Comparison of ENCODE assay signal across 29 cellular contexts in genomic region chr2:168460561-168460960, GRCh38. TPM values are rescaled to one million over a fixed set of nuclear protein-coding genes. Genes with fewer than 3 reads are reported as not detected.
DNase-seq lines count a peak whose midpoint lies in the region; ATAC-seq, FAIRE-seq and TF ChIP-seq lines count a peak whose summit lies in the region.
"Had no signal": no experiment of that assay in that cellular context is flagged by ENCODE, and none has a peak within 500 bp of the region (broad histone marks: within the 10 kb centered on the region; RNA-seq: fewer than 3 reads in every experiment).

No MANE protein-coding gene starts in this region.

- no peak for DNase-seq in activated T-cell treated with anti-CD3 and anti-CD28 coated beads, Interleukin-2, amount 50 U/mL, for 72 hours
- no peak for DNase-seq in activated T-cell treated with anti-CD3 and anti-CD28 coated beads, Interleukin-2, amount 50 U/mL, for 24 hours
- DNase-seq in glutamatergic neuron: no peak
- DNase-seq in trophoblast cell: no peak
- DNase-seq in tibial nerve (ENCODE audit: low spot score in 2 of 2): no peak
- DNase-seq in foreskin melanocyte: no peak
- no peak for DNase-seq in D721Med (ENCODE audit: insufficient read length, low spot score)
- DNase-seq: 8988T; activated CD4-positive, alpha-beta T cell treated with anti-CD3 and anti-CD28 coated beads for 48 hours; activated gamma-delta T cell; cerebellar nuclear complex; H9; hypothalamus; left cardiac atrium; mammary epithelial cell; NCI-H1930; NCI-H2171 treated with DMSO at 0.1 percent for 48 hours; NCI-H510A; nucleus accumbens; psoas muscle; SJCRH30; stimulated activated CD4-positive, alpha-beta T cell treated with anti-CD3 and anti-CD28 coated beads, Interleukin-4, amount 100 ng/mL, for 4 hours; T1000; upper lobe of left lung had no signal

- peak overlapping the region; percentile 8; the same call in 1 of the 2 replicates for H3K4me3 ChIP-seq in GM08714 (ENCODE audit: low read length)
- H3K4me3 ChIP-seq in trophoblast cell (ENCODE audit: low read depth, low read length): no peak overlapping the region
- H3K4me3 ChIP-seq in tibial nerve: no peak overlapping the region
- H3K4me3 ChIP-seq: gastroesophageal sphincter, psoas muscle, SJCRH30, upper lobe of left lung had no signal

- H3K36me3 ChIP-seq in trophoblast cell (ENCODE audit: control insufficient read depth in 1 of 2, insufficient read depth in 2 of 2, low read length in 2 of 2): no peaks in the 10 kb centered on the region
- H3K36me3 ChIP-seq in tibial nerve: no peaks in the 10 kb centered on the region
- H3K36me3 ChIP-seq: gastroesophageal sphincter, SJCRH30, upper lobe of left lung had no signal

- H3K4me2 ChIP-seq in trophoblast cell (ENCODE audit: low read length): no peak overlapping the region

- H3K9me3 ChIP-seq in trophoblast cell (ENCODE audit: insufficient read depth, low read depth, low read length): no peaks in the 10 kb centered on the region
- no peaks in the 10 kb centered on the region for H3K9me3 ChIP-seq in tibial nerve
- H3K9me3 ChIP-seq: gastroesophageal sphincter, psoas muscle, SJCRH30, upper lobe of left lung had no signal

- H2BK5ac ChIP-seq in trophoblast cell (ENCODE audit: low read depth, low read length, poor library complexity): no peak overlapping the region

- TF ChIP-seq POLR2A in tibial nerve (IDR thresholded peaks at IDR 0.05): no peak

- H3K4me1 Mint-ChIP-seq in activated T-cell treated with anti-CD3 and anti-CD28 coated beads, Interleukin-2, amount 50 U/mL, for 72 hours (ENCODE audit: low read depth): peaks cover 70% of the 10 kb centered on the region
- peaks cover 67% of the 10 kb centered on the region for H3K4me1 Mint-ChIP-seq in activated T-cell treated with anti-CD3 and anti-CD28 coated beads, Interleukin-2, amount 50 U/mL, for 24 hours (ENCODE audit: low read depth)
- H3K4me1 Mint-ChIP-seq in glutamatergic neuron (ENCODE audit: low read depth, unreplicated experiment): peaks cover 29% of the 10 kb centered on the region

- H2BK120ac ChIP-seq in trophoblast cell (ENCODE audit: insufficient read depth, low read length, poor library complexity): peak overlapping the region; percentile 27

- H2BK12ac ChIP-seq in trophoblast cell (ENCODE audit: low read length): peak overlapping the region; percentile 16

- no peak overlapping the region for H4K91ac ChIP-seq in trophoblast cell (ENCODE audit: low read depth, low read length)

- peaks cover under 1 to 5% of the 10 kb centered on the region in 2 experiments for H3K4me1 ChIP-seq in trophoblast cell (ENCODE audit: control insufficient read depth in 1 of 2, insufficient read depth in 2 of 2, low read length in 2 of 2)
- peaks cover 0 to 20% (median 11%) of the 10 kb centered on the region in 4 donors for H3K4me1 ChIP-seq in tibial nerve

- WGBS in trophoblast cell (ENCODE audit: extremely low coverage, insufficient coverage, insufficient read length): no CpG with 5 or more reads among the region's 2 CpGs
- WGBS in tibial nerve, 2 donors: 48 to 55% methylated on average over 2 of the region's 2 CpGs

- H2AK5ac ChIP-seq in trophoblast cell (ENCODE audit: low read length): no peak overlapping the region

- no peak overlapping the region for H4K12ac ChIP-seq in trophoblast cell (ENCODE audit: low read depth, low read length)

- peaks cover 3 to 4% of the 10 kb centered on the region in 2 donors for H3K36me3 Mint-ChIP-seq in activated T-cell treated with anti-CD3 and anti-CD28 coated beads, Interleukin-2, amount 50 U/mL, for 72 hours (ENCODE audit: insufficient read depth in 2 of 2)
- H3K36me3 Mint-ChIP-seq in activated T-cell treated with anti-CD3 and anti-CD28 coated beads, Interleukin-2, amount 50 U/mL, for 24 hours (ENCODE audit: low read depth): peaks cover 22% of the 10 kb centered on the region
- no peaks in the 10 kb centered on the region for H3K36me3 Mint-ChIP-seq in glutamatergic neuron (ENCODE audit: unreplicated experiment)

- no peak for TF ChIP-seq CTCF in glutamatergic neuron (IDR thresholded peaks at IDR 0.05; ENCODE audit: partially characterized antibody, unreplicated experiment)
- no peak for TF ChIP-seq CTCF in tibial nerve (IDR thresholded peaks at IDR 0.05)
- TF ChIP-seq CTCF in D721Med (IDR thresholded peaks at IDR 0.05; ENCODE audit: insufficient read depth, missing control alignments): no peak

- H3K14ac ChIP-seq in trophoblast cell (ENCODE audit: low read length): peak overlapping the region; percentile 26

- H3K27ac Mint-ChIP-seq in activated T-cell treated with anti-CD3 and anti-CD28 coated beads, Interleukin-2, amount 50 U/mL, for 72 hours: peak overlapping the region; percentile 64
- H3K27ac Mint-ChIP-seq in activated T-cell treated with anti-CD3 and anti-CD28 coated beads, Interleukin-2, amount 50 U/mL, for 24 hours: no peak overlapping the region
- no peak overlapping the region for H3K27ac Mint-ChIP-seq in glutamatergic neuron (ENCODE audit: unreplicated experiment)

- no peak overlapping the region for H3K18ac ChIP-seq in trophoblast cell (ENCODE audit: low read length)

- no peak for TF ChIP-seq EP300 in tibial nerve (IDR thresholded peaks at IDR 0.05)

- ATAC-seq in activated T-cell treated with anti-CD3 and anti-CD28 coated beads, Interleukin-2, amount 50 U/mL, for 72 hours (replicated peaks in 1 of 2): no peak
- ATAC-seq: gastroesophageal sphincter, left cardiac atrium, psoas muscle had no signal

- no peak overlapping the region for H2AFZ ChIP-seq in trophoblast cell (ENCODE audit: insufficient read depth, low read length, poor library complexity)

- peaks cover 11% of the 10 kb centered on the region for H3K79me1 ChIP-seq in trophoblast cell (ENCODE audit: low read length)

- no peak overlapping the region for H3K9ac ChIP-seq in trophoblast cell (ENCODE audit: low read length)

- H3K27me3 ChIP-seq in trophoblast cell (ENCODE audit: insufficient read depth, low read length): no peaks in the 10 kb centered on the region
- H3K27me3 ChIP-seq in tibial nerve: no peaks in the 10 kb centered on the region
- H3K27me3 ChIP-seq: gastroesophageal sphincter, SJCRH30, upper lobe of left lung had no signal

- peak overlapping the region in 1 of 2 donors; percentile 54 for H3K4me3 Mint-ChIP-seq in activated T-cell treated with anti-CD3 and anti-CD28 coated beads, Interleukin-2, amount 50 U/mL, for 72 hours
- H3K4me3 Mint-ChIP-seq in activated T-cell treated with anti-CD3 and anti-CD28 coated beads, Interleukin-2, amount 50 U/mL, for 24 hours: no peak overlapping the region
- H3K4me3 Mint-ChIP-seq in glutamatergic neuron (ENCODE audit: unreplicated experiment): peak overlapping the region; percentile 77
- H3K4me3 Mint-ChIP-seq: CD14-positive monocyte, H9 had no signal

- no peak for FAIRE-seq in D721Med (lab: Jason Lieb, UNC)
- FAIRE-seq: GM12891 had no signal

- H3K27me3 Mint-ChIP-seq in activated T-cell treated with anti-CD3 and anti-CD28 coated beads, Interleukin-2, amount 50 U/mL, for 72 hours (ENCODE audit: low read depth): no peaks in the 10 kb centered on the region
- no peaks in the 10 kb centered on the region for H3K27me3 Mint-ChIP-seq in activated T-cell treated with anti-CD3 and anti-CD28 coated beads, Interleukin-2, amount 50 U/mL, for 24 hours
- H3K27me3 Mint-ChIP-seq in glutamatergic neuron (ENCODE audit: unreplicated experiment): peaks cover 3% of the 10 kb centered on the region

- H3K9me3 Mint-ChIP-seq in activated T-cell treated with anti-CD3 and anti-CD28 coated beads, Interleukin-2, amount 50 U/mL, for 72 hours: no peaks in the 10 kb centered on the region
- no peaks in the 10 kb centered on the region for H3K9me3 Mint-ChIP-seq in activated T-cell treated with anti-CD3 and anti-CD28 coated beads, Interleukin-2, amount 50 U/mL, for 24 hours
- peaks cover 5% of the 10 kb centered on the region for H3K9me3 Mint-ChIP-seq in glutamatergic neuron (ENCODE audit: unreplicated experiment)
- H3K9me3 Mint-ChIP-seq: CD14-positive monocyte, H9 had no signal

- H4K8ac ChIP-seq in trophoblast cell (ENCODE audit: low read depth, low read length): no peak overlapping the region

- H3K79me2 ChIP-seq in trophoblast cell (ENCODE audit: control insufficient read depth, insufficient read depth, low read length, poor library complexity): peaks cover 12% of the 10 kb centered on the region

- H3K23ac ChIP-seq in trophoblast cell (ENCODE audit: low read length): no peak overlapping the region

- no peak overlapping the region for H3K27ac ChIP-seq in trophoblast cell (ENCODE audit: low read depth, low read length)
- no peak overlapping the region for H3K27ac ChIP-seq in tibial nerve
- H3K27ac ChIP-seq: gastroesophageal sphincter, psoas muscle, SJCRH30, upper lobe of left lung, VCaP had no signal

- H3K4ac ChIP-seq in trophoblast cell (ENCODE audit: low read depth, low read length): no peak overlapping the region

RNA-seq across cellular contexts. Expression of gene CERS6, which starts 4.5 kb away (rescaled TPM):
- 10 to 100 TPM; 11.2 to 18.5 TPM for total RNA-seq in activated T-cell treated with anti-CD3 and anti-CD28 coated beads, Interleukin-2, amount 50 U/mL, for 72 hours
- total RNA-seq in glutamatergic neuron (ENCODE audit: unreplicated experiment): 143 TPM
- polyA plus RNA-seq in trophoblast cell (2013): 20.5 and 21.1 TPM in 2 replicates
- 10 to 100 TPM; 37.7 to 38.7 (median 37.8) TPM for total RNA-seq in tibial nerve
